Comparison of ENCODE assay signal across 1 cellular context in the genomic region with DNA sequence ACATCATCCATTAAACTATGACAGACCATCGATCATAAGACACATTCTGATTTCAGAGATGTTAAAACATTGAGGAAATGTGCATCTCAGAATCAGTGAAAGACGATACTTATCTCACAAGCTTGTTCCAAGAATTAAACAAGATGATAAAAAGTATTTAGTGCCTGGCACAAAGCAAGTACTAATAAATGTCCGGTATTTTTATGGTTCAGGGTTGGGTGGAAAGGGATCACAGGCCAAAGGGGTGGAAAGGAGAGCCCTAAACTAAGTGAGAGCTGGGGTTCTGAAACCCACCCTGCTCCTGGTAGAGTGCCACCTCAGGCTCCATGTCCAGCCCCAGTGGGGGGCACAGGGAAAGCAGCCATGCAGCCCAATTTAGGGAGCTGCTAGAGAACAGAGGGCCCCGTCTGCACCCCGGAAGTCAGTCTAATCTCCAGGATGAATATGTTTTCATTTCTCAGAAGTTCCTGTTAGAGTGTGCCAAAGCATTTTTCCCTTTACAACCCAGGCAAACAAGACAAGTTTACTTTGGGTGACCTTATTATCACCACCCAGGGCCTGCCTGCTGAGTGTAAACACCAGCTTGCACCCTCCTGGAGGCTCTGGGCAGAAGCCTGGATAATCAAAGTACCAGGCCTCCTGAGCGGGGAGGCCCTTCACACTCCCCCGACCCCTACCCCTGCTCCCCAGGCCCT.
A peak's percentile ranks its signal among the peaks of the same experiment; 100 is the strongest.
TF ChIP-seq lines count a peak whose summit lies in the region.

No MANE protein-coding gene starts in this region.

TF ChIP-seq in HepG2, 621 proteins besides CTCF, POLR2A, EP300 and RAD21 (continued from another document and continues in another):
- TF ChIP-seq, protein P1, sequence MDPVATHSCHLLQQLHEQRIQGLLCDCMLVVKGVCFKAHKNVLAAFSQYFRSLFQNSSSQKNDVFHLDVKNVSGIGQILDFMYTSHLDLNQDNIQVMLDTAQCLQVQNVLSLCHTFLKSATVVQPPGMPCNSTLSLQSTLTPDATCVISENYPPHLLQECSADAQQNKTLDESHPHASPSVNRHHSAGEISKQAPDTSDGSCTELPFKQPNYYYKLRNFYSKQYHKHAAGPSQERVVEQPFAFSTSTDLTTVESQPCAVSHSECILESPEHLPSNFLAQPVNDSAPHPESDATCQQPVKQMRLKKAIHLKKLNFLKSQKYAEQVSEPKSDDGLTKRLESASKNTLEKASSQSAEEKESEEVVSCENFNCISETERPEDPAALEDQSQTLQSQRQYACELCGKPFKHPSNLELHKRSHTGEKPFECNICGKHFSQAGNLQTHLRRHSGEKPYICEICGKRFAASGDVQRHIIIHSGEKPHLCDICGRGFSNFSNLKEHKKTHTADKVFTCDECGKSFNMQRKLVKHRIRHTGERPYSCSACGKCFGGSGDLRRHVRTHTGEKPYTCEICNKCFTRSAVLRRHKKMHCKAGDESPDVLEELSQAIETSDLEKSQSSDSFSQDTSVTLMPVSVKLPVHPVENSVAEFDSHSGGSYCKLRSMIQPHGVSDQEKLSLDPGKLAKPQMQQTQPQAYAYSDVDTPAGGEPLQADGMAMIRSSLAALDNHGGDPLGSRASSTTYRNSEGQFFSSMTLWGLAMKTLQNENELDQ (CRISPR knock-in tag; IDR thresholded peaks at IDR 0.05; ENCODE audit: borderline replicate concordance) = no peak
- TF ChIP-seq, protein P2, sequence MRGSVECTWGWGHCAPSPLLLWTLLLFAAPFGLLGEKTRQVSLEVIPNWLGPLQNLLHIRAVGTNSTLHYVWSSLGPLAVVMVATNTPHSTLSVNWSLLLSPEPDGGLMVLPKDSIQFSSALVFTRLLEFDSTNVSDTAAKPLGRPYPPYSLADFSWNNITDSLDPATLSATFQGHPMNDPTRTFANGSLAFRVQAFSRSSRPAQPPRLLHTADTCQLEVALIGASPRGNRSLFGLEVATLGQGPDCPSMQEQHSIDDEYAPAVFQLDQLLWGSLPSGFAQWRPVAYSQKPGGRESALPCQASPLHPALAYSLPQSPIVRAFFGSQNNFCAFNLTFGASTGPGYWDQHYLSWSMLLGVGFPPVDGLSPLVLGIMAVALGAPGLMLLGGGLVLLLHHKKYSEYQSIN (CRISPR knock-in tag; IDR thresholded peaks at IDR 0.05; ENCODE audit: borderline replicate concordance) = no peak
- no peak for TF ChIP-seq ZNF773 (CRISPR knock-in tag; IDR thresholded peaks at IDR 0.05; ENCODE audit: borderline replicate concordance)
- TF ChIP-seq HDAC1 (CRISPR knock-in tag; IDR thresholded peaks at IDR 0.05) = peak; percentile 46; the same call in 1 of the 2 replicates
- no peak for TF ChIP-seq JUN (CRISPR knock-in tag; IDR thresholded peaks at IDR 0.05)
- peak; percentile 64; the same call in 1 of the 2 replicates for TF ChIP-seq FOXA1 (IDR thresholded peaks at IDR 0.05)
- TF ChIP-seq FOXA1 (CRISPR knock-in tag; IDR thresholded peaks at IDR 0.05) = peak; percentile 99
- peak; percentile 43; the same call in 1 of the 2 replicates for TF ChIP-seq MEIS2 (CRISPR knock-in tag; IDR thresholded peaks at IDR 0.05)
- peak; percentile 80 for TF ChIP-seq CBFB (CRISPR knock-in tag; IDR thresholded peaks at IDR 0.05)
- TF ChIP-seq AKAP8 (CRISPR knock-in tag; IDR thresholded peaks at IDR 0.05) = no peak
- TF ChIP-seq RCOR2 (CRISPR knock-in tag; IDR thresholded peaks at IDR 0.05) = peak; percentile 80
- TF ChIP-seq ZNF83 (CRISPR knock-in tag; IDR thresholded peaks at IDR 0.05; ENCODE audit: borderline replicate concordance) = no peak
- TF ChIP-seq HNF4A (CRISPR knock-in tag; IDR thresholded peaks at IDR 0.05) = peak; percentile 39; the same call in 1 of the 2 replicates
- TF ChIP-seq CREM (IDR thresholded peaks at IDR 0.05) = peak; percentile 31; the same call in 1 of the 2 replicates
- no peak for TF ChIP-seq CREM (CRISPR knock-in tag; IDR thresholded peaks at IDR 0.05)
- no peak; the same call in 1 of the 2 replicates for TF ChIP-seq MBD4 (IDR thresholded peaks at IDR 0.05; ENCODE audit: borderline replicate concordance, low read length)
- TF ChIP-seq, protein P3, sequence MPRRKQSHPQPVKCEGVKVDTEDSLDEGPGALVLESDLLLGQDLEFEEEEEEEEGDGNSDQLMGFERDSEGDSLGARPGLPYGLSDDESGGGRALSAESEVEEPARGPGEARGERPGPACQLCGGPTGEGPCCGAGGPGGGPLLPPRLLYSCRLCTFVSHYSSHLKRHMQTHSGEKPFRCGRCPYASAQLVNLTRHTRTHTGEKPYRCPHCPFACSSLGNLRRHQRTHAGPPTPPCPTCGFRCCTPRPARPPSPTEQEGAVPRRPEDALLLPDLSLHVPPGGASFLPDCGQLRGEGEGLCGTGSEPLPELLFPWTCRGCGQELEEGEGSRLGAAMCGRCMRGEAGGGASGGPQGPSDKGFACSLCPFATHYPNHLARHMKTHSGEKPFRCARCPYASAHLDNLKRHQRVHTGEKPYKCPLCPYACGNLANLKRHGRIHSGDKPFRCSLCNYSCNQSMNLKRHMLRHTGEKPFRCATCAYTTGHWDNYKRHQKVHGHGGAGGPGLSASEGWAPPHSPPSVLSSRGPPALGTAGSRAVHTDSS (CRISPR knock-in tag; conservative IDR thresholded peaks at IDR 0.05) = no peak
- TF ChIP-seq ATF1 (CRISPR knock-in tag; IDR thresholded peaks at IDR 0.05) = no peak
- TF ChIP-seq ZNF563 (CRISPR knock-in tag; IDR thresholded peaks at IDR 0.05) = no peak
- TF ChIP-seq JUNB (CRISPR knock-in tag; IDR thresholded peaks at IDR 0.05; ENCODE audit: borderline replicate concordance) = no peak
- TF ChIP-seq, protein P4, sequence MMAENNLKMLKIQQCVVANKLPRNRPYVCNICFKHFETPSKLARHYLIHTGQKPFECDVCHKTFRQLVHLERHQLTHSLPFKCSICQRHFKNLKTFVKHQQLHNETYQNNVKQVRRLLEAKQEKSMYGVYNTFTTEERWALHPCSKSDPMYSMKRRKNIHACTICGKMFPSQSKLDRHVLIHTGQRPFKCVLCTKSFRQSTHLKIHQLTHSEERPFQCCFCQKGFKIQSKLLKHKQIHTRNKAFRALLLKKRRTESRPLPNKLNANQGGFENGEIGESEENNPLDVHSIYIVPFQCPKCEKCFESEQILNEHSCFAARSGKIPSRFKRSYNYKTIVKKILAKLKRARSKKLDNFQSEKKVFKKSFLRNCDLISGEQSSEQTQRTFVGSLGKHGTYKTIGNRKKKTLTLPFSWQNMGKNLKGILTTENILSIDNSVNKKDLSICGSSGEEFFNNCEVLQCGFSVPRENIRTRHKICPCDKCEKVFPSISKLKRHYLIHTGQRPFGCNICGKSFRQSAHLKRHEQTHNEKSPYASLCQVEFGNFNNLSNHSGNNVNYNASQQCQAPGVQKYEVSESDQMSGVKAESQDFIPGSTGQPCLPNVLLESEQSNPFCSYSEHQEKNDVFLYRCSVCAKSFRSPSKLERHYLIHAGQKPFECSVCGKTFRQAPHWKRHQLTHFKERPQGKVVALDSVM (CRISPR knock-in tag; IDR thresholded peaks at IDR 0.05) = peak; percentile 42; the same call in 1 of the 2 replicates
- TF ChIP-seq ZNF235 (CRISPR knock-in tag; IDR thresholded peaks at IDR 0.05; ENCODE audit: borderline replicate concordance) = no peak
- TF ChIP-seq PHF5A (CRISPR knock-in tag; IDR thresholded peaks at IDR 0.05; ENCODE audit: low read depth, unreplicated experiment) = peak; percentile 80
- no peak for TF ChIP-seq ZNF333 (CRISPR knock-in tag; IDR thresholded peaks at IDR 0.05; ENCODE audit: borderline replicate concordance)
- no peak for TF ChIP-seq ARNT (IDR thresholded peaks at IDR 0.05)
- no peak for TF ChIP-seq ZFYVE20 (CRISPR knock-in tag; IDR thresholded peaks at IDR 0.05; ENCODE audit: borderline replicate concordance, low read depth)
- no peak for TF ChIP-seq SMAD1 (CRISPR knock-in tag; IDR thresholded peaks at IDR 0.05; ENCODE audit: borderline replicate concordance, low read depth)
- TF ChIP-seq KLF11 (CRISPR knock-in tag; IDR thresholded peaks at IDR 0.05) = 0 out of 2 replicates have a peak, but pooled peaks have one; percentile 57
- TF ChIP-seq, protein P5, sequence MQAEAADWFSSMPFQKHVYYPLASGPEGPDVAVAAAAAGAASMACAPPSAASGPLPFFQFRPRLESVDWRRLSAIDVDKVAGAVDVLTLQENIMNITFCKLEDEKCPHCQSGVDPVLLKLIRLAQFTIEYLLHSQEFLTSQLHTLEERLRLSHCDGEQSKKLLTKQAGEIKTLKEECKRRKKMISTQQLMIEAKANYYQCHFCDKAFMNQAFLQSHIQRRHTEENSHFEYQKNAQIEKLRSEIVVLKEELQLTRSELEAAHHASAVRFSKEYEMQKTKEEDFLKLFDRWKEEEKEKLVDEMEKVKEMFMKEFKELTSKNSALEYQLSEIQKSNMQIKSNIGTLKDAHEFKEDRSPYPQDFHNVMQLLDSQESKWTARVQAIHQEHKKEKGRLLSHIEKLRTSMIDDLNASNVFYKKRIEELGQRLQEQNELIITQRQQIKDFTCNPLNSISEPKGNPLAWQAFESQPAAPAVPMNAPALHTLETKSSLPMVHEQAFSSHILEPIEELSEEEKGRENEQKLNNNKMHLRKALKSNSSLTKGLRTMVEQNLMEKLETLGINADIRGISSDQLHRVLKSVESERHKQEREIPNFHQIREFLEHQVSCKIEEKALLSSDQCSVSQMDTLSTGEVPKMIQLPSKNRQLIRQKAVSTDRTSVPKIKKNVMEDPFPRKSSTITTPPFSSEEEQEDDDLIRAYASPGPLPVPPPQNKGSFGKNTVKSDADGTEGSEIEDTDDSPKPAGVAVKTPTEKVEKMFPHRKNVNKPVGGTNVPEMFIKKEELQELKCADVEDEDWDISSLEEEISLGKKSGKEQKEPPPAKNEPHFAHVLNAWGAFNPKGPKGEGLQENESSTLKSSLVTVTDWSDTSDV (CRISPR knock-in tag; IDR thresholded peaks at IDR 0.05) = no peak
- no peak for TF ChIP-seq ZNF570 (CRISPR knock-in tag; IDR thresholded peaks at IDR 0.05; ENCODE audit: borderline replicate concordance)
- TF ChIP-seq, protein P6, sequence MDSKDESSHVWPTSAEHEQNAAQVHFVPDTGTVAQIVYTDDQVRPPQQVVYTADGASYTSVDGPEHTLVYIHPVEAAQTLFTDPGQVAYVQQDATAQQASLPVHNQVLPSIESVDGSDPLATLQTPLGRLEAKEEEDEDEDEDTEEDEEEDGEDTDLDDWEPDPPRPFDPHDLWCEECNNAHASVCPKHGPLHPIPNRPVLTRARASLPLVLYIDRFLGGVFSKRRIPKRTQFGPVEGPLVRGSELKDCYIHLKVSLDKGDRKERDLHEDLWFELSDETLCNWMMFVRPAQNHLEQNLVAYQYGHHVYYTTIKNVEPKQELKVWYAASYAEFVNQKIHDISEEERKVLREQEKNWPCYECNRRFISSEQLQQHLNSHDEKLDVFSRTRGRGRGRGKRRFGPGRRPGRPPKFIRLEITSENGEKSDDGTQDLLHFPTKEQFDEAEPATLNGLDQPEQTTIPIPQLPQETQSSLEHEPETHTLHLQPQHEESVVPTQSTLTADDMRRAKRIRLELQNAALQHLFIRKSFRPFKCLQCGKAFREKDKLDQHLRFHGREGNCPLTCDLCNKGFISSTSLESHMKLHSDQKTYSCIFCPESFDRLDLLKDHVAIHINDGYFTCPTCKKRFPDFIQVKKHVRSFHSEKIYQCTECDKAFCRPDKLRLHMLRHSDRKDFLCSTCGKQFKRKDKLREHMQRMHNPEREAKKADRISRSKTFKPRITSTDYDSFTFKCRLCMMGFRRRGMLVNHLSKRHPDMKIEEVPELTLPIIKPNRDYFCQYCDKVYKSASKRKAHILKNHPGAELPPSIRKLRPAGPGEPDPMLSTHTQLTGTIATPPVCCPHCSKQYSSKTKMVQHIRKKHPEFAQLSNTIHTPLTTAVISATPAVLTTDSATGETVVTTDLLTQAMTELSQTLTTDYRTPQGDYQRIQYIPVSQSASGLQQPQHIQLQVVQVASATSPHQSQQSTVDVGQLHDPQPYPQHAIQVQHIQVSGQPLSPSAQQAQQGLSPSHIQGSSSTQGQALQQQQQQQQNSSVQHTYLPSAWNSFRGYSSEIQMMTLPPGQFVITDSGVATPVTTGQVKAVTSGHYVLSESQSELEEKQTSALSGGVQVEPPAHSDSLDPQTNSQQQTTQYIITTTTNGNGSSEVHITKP (CRISPR knock-in tag; IDR thresholded peaks at IDR 0.05; ENCODE audit: low read depth) = no peak; the same call in 1 of the 2 replicates
- peak; percentile 91 for TF ChIP-seq ETV5 (CRISPR knock-in tag; IDR thresholded peaks at IDR 0.05; ENCODE audit: borderline replicate concordance)
- no peak for TF ChIP-seq GABPA (IDR thresholded peaks at IDR 0.05; ENCODE audit: low read depth, low read length)
- TF ChIP-seq GABPA (CRISPR knock-in tag; IDR thresholded peaks at IDR 0.05; ENCODE audit: low read depth) = peak; percentile 62
- TF ChIP-seq, protein P7, sequence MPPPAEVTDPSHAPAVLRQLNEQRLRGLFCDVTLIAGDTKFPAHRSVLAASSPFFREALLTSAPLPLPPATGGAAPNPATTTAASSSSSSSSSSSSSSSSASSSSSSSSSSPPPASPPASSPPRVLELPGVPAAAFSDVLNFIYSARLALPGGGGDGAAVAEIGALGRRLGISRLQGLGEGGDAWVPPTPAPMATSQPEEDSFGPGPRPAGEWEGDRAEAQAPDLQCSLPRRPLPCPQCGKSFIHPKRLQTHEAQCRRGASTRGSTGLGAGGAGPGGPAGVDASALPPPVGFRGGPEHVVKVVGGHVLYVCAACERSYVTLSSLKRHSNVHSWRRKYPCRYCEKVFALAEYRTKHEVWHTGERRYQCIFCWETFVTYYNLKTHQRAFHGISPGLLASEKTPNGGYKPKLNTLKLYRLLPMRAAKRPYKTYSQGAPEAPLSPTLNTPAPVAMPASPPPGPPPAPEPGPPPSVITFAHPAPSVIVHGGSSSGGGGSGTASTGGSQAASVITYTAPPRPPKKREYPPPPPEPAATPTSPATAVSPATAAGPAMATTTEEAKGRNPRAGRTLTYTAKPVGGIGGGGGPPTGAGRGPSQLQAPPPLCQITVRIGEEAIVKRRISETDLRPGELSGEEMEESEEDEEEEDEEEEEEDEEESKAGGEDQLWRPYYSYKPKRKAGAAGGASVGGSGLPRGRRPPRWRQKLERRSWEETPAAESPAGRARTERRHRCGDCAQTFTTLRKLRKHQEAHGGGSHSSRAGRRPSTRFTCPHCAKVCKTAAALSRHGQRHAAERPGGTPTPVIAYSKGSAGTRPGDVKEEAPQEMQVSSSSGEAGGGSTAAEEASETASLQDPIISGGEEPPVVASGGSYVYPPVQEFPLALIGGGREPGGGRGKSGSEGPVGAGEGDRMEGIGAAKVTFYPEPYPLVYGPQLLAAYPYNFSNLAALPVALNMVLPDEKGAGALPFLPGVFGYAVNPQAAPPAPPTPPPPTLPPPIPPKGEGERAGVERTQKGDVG (CRISPR knock-in tag; IDR thresholded peaks at IDR 0.05; ENCODE audit: borderline replicate concordance) = no peak
- TF ChIP-seq ZNF552 (CRISPR knock-in tag; IDR thresholded peaks at IDR 0.05; ENCODE audit: borderline replicate concordance) = no peak
- no peak for TF ChIP-seq ASH2L (IDR thresholded peaks at IDR 0.05; ENCODE audit: insufficient read length, low read depth, low read length)
- TF ChIP-seq SYNCRIP (IDR thresholded peaks at IDR 0.05; ENCODE audit: insufficient read depth, low read depth, low read length) = no peak
- TF ChIP-seq, protein P8, sequence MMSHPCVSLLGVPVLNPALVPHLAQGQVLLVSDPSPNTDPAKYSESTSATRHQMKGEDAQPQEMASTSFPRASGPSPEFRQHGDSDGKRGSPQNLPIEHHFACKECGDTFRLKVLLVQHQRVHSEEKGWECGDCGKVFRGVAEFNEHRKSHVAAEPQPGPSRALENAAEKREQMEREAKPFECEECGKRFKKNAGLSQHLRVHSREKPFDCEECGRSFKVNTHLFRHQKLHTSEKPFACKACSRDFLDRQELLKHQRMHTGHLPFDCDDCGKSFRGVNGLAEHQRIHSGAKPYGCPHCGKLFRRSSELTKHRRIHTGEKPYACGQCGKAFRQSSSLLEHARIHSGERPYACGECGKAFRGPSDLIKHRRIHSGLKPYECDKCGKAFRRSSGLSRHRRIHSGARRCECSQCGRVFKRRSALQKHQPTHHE (CRISPR knock-in tag; IDR thresholded peaks at IDR 0.05; ENCODE audit: borderline replicate concordance) = no peak
